ENCODE assay signal across 9 cellular contexts in the genomic region with DNA sequence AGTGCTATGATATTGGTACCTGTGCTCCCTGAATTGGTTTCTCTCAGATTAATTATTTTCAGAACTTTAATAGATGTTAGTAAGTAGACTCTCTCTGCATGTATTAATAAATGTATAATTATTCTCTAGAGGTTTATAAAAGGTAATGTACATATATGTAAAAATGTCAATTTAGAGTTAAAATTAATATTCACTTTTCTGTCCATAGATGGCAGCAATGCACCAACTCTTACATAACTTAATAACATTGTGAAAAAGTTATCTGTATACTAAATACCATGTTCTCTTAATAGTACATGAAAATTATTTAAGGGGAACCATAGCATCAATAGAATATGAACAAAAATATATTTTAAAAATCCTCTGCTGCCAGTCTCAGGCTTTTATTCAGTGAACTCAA.
DNase-seq lines count a peak whose midpoint lies in the region; ATAC-seq and TF ChIP-seq lines count a peak whose summit lies in the region.
"Had no signal": no experiment of that assay in that cellular context is flagged by ENCODE, and none has a peak within 500 bp of the region (broad histone marks: within the 10 kb centered on the region; RNA-seq: fewer than 3 reads in every experiment).

No MANE protein-coding gene starts in this region.

- H3K4me2 ChIP-seq in MM.1S (ENCODE audit: low read depth, low read length): no peak overlapping the region

- no peaks in the 10 kb centered on the region for H3K4me1 ChIP-seq in MM.1S (ENCODE audit: low read length)
- H3K4me1 ChIP-seq in tibial nerve: peaks cover 0 to 4% (median 0%) of the 10 kb centered on the region in 4 donors

- H3K9ac ChIP-seq in MM.1S (ENCODE audit: low read length): no peak overlapping the region

- H3K36me3 ChIP-seq in MM.1S (replicated peaks; ENCODE audit: insufficient read depth, low read length) (no peaks in the 10 kb centered on the region), tibial nerve (no peaks in the 10 kb centered on the region)

- no peaks in the 10 kb centered on the region for H3K79me2 ChIP-seq in MM.1S (ENCODE audit: low read length)

- H3K9me3 ChIP-seq in MM.1S (replicated peaks; ENCODE audit: insufficient read depth, low read length) (no peaks in the 10 kb centered on the region), tibial nerve (no peaks in the 10 kb centered on the region)

- peak; percentile 27 for DNase-seq in SKM-1 treated with dmso at 0.1 percent for 144 hours (lab: John Stamatoyannopoulos, UW; ENCODE audit: unreplicated experiment)
- DNase-seq in SKM-1 (lab: John Stamatoyannopoulos, UW; ENCODE audit: unreplicated experiment): no peak
- DNase-seq in MM.1S: no peak
- DNase-seq in dorsolateral prefrontal cortex: no peak
- DNase-seq in tibial nerve (ENCODE audit: low spot score in 2 of 2): no peak
- DNase-seq: left colon had no signal

- no peaks in the 10 kb centered on the region for H3K9me2 ChIP-seq in MM.1S (replicated peaks; ENCODE audit: insufficient read depth, low read length)

- H3K27me3 ChIP-seq in MM.1S (replicated peaks; ENCODE audit: insufficient read depth, low read length) (no peaks in the 10 kb centered on the region), dorsolateral prefrontal cortex (no peaks in the 10 kb centered on the region), tibial nerve (no peaks in the 10 kb centered on the region)

- ATAC-seq in GM21717 (IDR thresholded peaks at IDR 0.05; ENCODE audit: unreplicated experiment): no peak
- no peak for ATAC-seq in GM18873 (IDR thresholded peaks at IDR 0.05; ENCODE audit: low FRiP score, unreplicated experiment)
- no peak for ATAC-seq in GM19467 (IDR thresholded peaks at IDR 0.05; ENCODE audit: unreplicated experiment)
- ATAC-seq: left colon had no signal

- H2AFZ ChIP-seq in MM.1S (ENCODE audit: low read length): no peak overlapping the region

- intact Hi-C loops in dorsolateral prefrontal cortex (cut with DNase I): no loop called here

- H3K27ac ChIP-seq in MM.1S (ENCODE audit: low read length): no peak overlapping the region
- no peak overlapping the region for H3K27ac ChIP-seq in dorsolateral prefrontal cortex
- H3K27ac ChIP-seq in tibial nerve: no peak overlapping the region

- H4K20me1 ChIP-seq in MM.1S (ENCODE audit: insufficient read depth, low read length): no peaks in the 10 kb centered on the region

- TF ChIP-seq CTCF in MM.1S (IDR thresholded peaks at IDR 0.05; ENCODE audit: low read length): peak; percentile 18
- TF ChIP-seq CTCF in dorsolateral prefrontal cortex (IDR thresholded peaks at IDR 0.05 in 54 of 56, conservative IDR thresholded peaks at IDR 0.05 in 2 of 56; ENCODE audit: low read depth in 1 of 56, partially characterized antibody in 56 of 56): peak; percentile 29 to 79 (median 57)
- peak; percentile 19 to 42 (median 26) for TF ChIP-seq CTCF in tibial nerve (IDR thresholded peaks at IDR 0.05)

- H3K4me3 ChIP-seq in MM.1S (ENCODE audit: low read length): no peak overlapping the region
- no peak overlapping the region for H3K4me3 ChIP-seq in dorsolateral prefrontal cortex
- no peak overlapping the region for H3K4me3 ChIP-seq in tibial nerve

- no peak for TF ChIP-seq EP300 in tibial nerve (IDR thresholded peaks at IDR 0.05)

- no peak for TF ChIP-seq POLR2A in tibial nerve (IDR thresholded peaks at IDR 0.05)

- H3F3A ChIP-seq in MM.1S (ENCODE audit: insufficient read depth, low read length): no peaks in the 10 kb centered on the region
